ENCODE assay signal across 1 cellular context in the genomic region with DNA sequence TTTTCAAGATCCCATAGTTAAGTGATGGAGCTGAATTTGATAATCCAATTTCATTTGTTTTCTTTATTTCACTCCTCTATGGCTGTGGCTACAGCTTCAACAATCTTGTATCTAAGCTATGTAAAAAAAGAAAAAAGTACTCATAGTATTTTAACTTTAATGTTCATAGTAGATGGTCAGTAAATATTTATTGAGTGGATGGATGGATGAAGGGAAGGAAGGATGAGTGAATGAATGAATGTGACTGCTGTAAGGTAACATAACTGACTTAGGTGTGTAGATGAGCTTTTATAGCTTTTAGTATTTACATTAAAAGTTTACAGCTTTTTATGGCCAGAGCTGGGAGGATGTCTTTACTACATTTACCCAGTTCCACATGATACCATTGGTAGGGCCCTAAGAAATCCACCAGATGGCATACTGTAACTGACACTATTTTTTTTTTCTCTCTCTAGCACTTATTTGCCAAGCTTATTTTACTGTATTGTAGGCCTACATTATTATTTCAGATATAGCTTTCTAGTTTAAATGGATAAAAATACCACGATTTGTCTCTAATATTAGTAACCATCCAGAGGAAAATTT.
TF ChIP-seq lines count a peak whose summit lies in the region.

No MANE protein-coding gene starts in this region.

TF ChIP-seq in H1, 55 proteins besides CTCF, POLR2A, EP300 and RAD21:
- no peak for TF ChIP-seq ATF2 (IDR thresholded peaks at IDR 0.05; ENCODE audit: low read length)
- no peak for TF ChIP-seq RNF2 (IDR thresholded peaks at IDR 0.05; ENCODE audit: borderline replicate concordance, low read depth, low read length, missing control alignments, poor library complexity, severe bottlenecking)
- TF ChIP-seq TAF1 (IDR thresholded peaks at IDR 0.05; ENCODE audit: low read depth, low read length): no peak
- no peak for TF ChIP-seq GTF2F1 (IDR thresholded peaks at IDR 0.05; ENCODE audit: borderline replicate concordance, low read depth, low read length)
- TF ChIP-seq EZH2 (IDR thresholded peaks at IDR 0.05; ENCODE audit: low read depth, low read length, severe bottlenecking): no peak
- TF ChIP-seq SIN3A (conservative IDR thresholded peaks at IDR 0.05 in 1 of 2, IDR thresholded peaks at IDR 0.05 in 1 of 2; ENCODE audit: low read depth in 1 of 2, low read length in 2 of 2): no peak
- no peak for TF ChIP-seq RXRA (IDR thresholded peaks at IDR 0.05; ENCODE audit: insufficient read depth, low read depth, low read length)
- no peak for TF ChIP-seq GABPA (IDR thresholded peaks at IDR 0.05; ENCODE audit: borderline replicate concordance, insufficient read depth, low read length)
- no peak for TF ChIP-seq CEBPB (IDR thresholded peaks at IDR 0.05; ENCODE audit: low read depth, low read length)
- TF ChIP-seq, protein P1, sequence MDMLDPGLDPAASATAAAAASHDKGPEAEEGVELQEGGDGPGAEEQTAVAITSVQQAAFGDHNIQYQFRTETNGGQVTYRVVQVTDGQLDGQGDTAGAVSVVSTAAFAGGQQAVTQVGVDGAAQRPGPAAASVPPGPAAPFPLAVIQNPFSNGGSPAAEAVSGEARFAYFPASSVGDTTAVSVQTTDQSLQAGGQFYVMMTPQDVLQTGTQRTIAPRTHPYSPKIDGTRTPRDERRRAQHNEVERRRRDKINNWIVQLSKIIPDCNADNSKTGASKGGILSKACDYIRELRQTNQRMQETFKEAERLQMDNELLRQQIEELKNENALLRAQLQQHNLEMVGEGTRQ (IDR thresholded peaks at IDR 0.05; ENCODE audit: low read length): no peak
- TF ChIP-seq ZNF274 (IDR thresholded peaks at IDR 0.05; ENCODE audit: borderline replicate concordance, extremely low read depth, low read length): no peak
- TF ChIP-seq SRF (IDR thresholded peaks at IDR 0.05; ENCODE audit: low read depth, low read length): no peak
- TF ChIP-seq EGR1 (IDR thresholded peaks at IDR 0.05; ENCODE audit: borderline replicate concordance, low read depth, low read length): no peak
- no peak for TF ChIP-seq SP4 (IDR thresholded peaks at IDR 0.05; ENCODE audit: low read length)
- TF ChIP-seq RBBP5 (IDR thresholded peaks at IDR 0.05; ENCODE audit: borderline replicate concordance, low read depth, low read length): no peak
TF ChIP-seq in H1: peak in this region for 0.
